In genomic region chr3:29775352-29775751, GRCh38 we compare ENCODE assay signal across 20 cellular contexts.
"Had no signal": no experiment of that assay in that cellular context is flagged by ENCODE, and none has a peak within 500 bp of the region (broad histone marks: within the 10 kb centered on the region; RNA-seq: fewer than 3 reads in every experiment).

No MANE protein-coding gene starts in this region.

- H3K9me3 ChIP-seq: heart left ventricle, stomach, thyroid gland had no signal

- H3K27me3 ChIP-seq: heart left ventricle, stomach, thyroid gland had no signal

- H3K36me3 Mint-ChIP-seq: activated naive CD8-positive, alpha-beta T cell treated with anti-CD3 and anti-CD28 coated beads, Interleukin-2, amount 10 ng/mL, durations not matched to agents 7 days and 5 days had no signal

- H3K36me3 ChIP-seq: heart left ventricle, stomach, thyroid gland had no signal

- H3K27ac Mint-ChIP-seq: activated CD4-positive, alpha-beta memory T cell treated with anti-CD3 and anti-CD28 coated beads, Interleukin-2, amount 10 ng/mL, durations not matched to agents 7 days and 5 days; activated naive CD8-positive, alpha-beta T cell treated with anti-CD3 and anti-CD28 coated beads, Interleukin-2, amount 10 ng/mL, durations not matched to agents 7 days and 5 days; T-helper 17 cell had no signal

- H3K4me3 Mint-ChIP-seq: activated CD4-positive, alpha-beta memory T cell treated with anti-CD3 and anti-CD28 coated beads, Interleukin-2, amount 10 ng/mL, durations not matched to agents 7 days and 5 days; activated naive CD8-positive, alpha-beta T cell treated with anti-CD3 and anti-CD28 coated beads, Interleukin-2, amount 10 ng/mL, durations not matched to agents 7 days and 5 days; central memory CD8-positive, alpha-beta T cell; T-helper 17 cell had no signal

- H3K9me3 Mint-ChIP-seq: activated CD4-positive, alpha-beta memory T cell treated with anti-CD3 and anti-CD28 coated beads, Interleukin-2, amount 10 ng/mL, durations not matched to agents 7 days and 5 days; activated naive CD8-positive, alpha-beta T cell treated with anti-CD3 and anti-CD28 coated beads, Interleukin-2, amount 10 ng/mL, durations not matched to agents 7 days and 5 days had no signal

- ATAC-seq: left lobe of liver, SK-N-SH treated with all-trans-retinoic acid at 6 μM for 48 hours, T-helper 17 cell had no signal

- DNase-seq: activated CD4-positive, alpha-beta memory T cell treated with anti-CD3 and anti-CD28 coated beads, Interleukin-2, amount 10 ng/mL, durations not matched to agents 7 days and 5 days; activated CD4-positive, alpha-beta T cell treated with anti-CD3 and anti-CD28 coated beads for 1 hour; activated gamma-delta T cell treated with Interleukin-2 at 50 U/mL for 16 hours; activated naive CD8-positive, alpha-beta T cell treated with anti-CD3 and anti-CD28 coated beads, Interleukin-2, amount 10 ng/mL, durations not matched to agents 7 days and 5 days; activated T-cell treated with anti-CD3 and anti-CD28 coated beads, Interleukin-2, amount 50 U/mL, for 48 hours; aorta; cortex of kidney; effector memory CD4-positive, alpha-beta T cell; foreskin melanocyte; heart left ventricle; mesenchymal stem cell; stimulated activated CD4-positive, alpha-beta T cell treated with anti-CD3 and anti-CD28 coated beads, Interleukin-4, amount 100 ng/mL, for 4 hours; stomach; T-helper 17 cell; thyroid gland had no signal

- FAIRE-seq: islet of Langerhans, urothelium cell line had no signal

- H3K4me1 ChIP-seq: thyroid gland had no signal

- H3K27me3 Mint-ChIP-seq: activated CD4-positive, alpha-beta memory T cell treated with anti-CD3 and anti-CD28 coated beads, Interleukin-2, amount 10 ng/mL, durations not matched to agents 7 days and 5 days; activated naive CD8-positive, alpha-beta T cell treated with anti-CD3 and anti-CD28 coated beads, Interleukin-2, amount 10 ng/mL, durations not matched to agents 7 days and 5 days; central memory CD8-positive, alpha-beta T cell; T-helper 17 cell had no signal

- H3K27ac ChIP-seq: heart left ventricle, stomach, thyroid gland had no signal

- H3K4me1 Mint-ChIP-seq: activated CD4-positive, alpha-beta memory T cell treated with anti-CD3 and anti-CD28 coated beads, Interleukin-2, amount 10 ng/mL, durations not matched to agents 7 days and 5 days; activated naive CD8-positive, alpha-beta T cell treated with anti-CD3 and anti-CD28 coated beads, Interleukin-2, amount 10 ng/mL, durations not matched to agents 7 days and 5 days; central memory CD8-positive, alpha-beta T cell; T-helper 17 cell had no signal

- H3K4me3 ChIP-seq: heart left ventricle, stomach, thyroid gland had no signal
